1 cellular context compared by ENCODE assay signal in the genomic region with DNA sequence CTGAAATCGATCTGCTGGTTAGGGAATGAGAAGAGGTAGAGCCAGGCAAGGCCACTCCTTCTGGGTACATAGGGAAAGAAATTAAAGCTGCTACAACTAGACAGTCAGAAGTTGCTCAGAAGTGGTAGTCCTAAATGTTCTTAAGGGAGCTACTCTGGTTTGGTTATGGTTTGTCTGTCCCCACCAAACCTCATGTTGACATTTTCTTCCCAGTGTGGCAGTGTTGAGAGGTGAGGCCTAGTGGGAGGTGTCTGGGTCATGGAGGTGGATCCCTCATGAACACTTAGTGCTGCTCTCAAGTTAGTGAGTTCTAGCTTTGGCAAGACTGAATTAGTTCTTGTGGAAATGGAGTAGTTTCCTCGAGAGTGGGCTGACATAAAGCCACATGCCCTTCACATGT.
TF ChIP-seq lines count a peak whose summit lies in the region.

No MANE protein-coding gene starts in this region.

TF ChIP-seq in HepG2, 621 proteins besides CTCF, POLR2A, EP300 and RAD21:
- TF ChIP-seq, protein P1, sequence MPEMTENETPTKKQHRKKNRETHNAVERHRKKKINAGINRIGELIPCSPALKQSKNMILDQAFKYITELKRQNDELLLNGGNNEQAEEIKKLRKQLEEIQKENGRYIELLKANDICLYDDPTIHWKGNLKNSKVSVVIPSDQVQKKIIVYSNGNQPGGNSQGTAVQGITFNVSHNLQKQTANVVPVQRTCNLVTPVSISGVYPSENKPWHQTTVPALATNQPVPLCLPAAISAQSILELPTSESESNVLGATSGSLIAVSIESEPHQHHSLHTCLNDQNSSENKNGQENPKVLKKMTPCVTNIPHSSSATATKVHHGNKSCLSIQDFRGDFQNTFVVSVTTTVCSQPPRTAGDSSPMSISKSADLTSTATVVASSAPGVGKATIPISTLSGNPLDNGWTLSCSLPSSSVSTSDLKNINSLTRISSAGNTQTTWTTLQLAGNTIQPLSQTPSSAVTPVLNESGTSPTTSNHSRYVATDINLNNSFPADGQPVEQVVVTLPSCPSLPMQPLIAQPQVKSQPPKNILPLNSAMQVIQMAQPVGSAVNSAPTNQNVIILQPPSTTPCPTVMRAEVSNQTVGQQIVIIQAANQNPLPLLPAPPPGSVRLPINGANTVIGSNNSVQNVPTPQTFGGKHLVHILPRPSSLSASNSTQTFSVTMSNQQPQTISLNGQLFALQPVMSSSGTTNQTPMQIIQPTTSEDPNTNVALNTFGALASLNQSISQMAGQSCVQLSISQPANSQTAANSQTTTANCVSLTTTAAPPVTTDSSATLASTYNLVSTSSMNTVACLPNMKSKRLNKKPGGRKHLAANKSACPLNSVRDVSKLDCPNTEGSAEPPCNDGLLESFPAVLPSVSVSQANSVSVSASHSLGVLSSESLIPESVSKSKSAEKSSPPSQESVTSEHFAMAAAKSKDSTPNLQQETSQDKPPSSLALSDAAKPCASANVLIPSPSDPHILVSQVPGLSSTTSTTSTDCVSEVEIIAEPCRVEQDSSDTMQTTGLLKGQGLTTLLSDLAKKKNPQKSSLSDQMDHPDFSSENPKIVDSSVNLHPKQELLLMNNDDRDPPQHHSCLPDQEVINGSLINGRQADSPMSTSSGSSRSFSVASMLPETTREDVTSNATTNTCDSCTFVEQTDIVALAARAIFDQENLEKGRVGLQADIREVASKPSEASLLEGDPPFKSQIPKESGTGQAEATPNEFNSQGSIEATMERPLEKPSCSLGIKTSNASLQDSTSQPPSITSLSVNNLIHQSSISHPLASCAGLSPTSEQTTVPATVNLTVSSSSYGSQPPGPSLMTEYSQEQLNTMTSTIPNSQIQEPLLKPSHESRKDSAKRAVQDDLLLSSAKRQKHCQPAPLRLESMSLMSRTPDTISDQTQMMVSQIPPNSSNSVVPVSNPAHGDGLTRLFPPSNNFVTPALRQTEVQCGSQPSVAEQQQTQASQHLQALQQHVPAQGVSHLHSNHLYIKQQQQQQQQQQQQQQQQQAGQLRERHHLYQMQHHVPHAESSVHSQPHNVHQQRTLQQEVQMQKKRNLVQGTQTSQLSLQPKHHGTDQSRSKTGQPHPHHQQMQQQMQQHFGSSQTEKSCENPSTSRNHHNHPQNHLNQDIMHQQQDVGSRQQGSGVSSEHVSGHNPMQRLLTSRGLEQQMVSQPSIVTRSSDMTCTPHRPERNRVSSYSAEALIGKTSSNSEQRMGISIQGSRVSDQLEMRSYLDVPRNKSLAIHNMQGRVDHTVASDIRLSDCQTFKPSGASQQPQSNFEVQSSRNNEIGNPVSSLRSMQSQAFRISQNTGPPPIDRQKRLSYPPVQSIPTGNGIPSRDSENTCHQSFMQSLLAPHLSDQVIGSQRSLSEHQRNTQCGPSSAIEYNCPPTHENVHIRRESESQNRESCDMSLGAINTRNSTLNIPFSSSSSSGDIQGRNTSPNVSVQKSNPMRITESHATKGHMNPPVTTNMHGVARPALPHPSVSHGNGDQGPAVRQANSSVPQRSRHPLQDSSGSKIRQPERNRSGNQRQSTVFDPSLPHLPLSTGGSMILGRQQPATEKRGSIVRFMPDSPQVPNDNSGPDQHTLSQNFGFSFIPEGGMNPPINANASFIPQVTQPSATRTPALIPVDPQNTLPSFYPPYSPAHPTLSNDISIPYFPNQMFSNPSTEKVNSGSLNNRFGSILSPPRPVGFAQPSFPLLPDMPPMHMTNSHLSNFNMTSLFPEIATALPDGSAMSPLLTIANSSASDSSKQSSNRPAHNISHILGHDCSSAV (CRISPR knock-in tag; IDR thresholded peaks at IDR 0.05; ENCODE audit: borderline replicate concordance), result no peak
- TF ChIP-seq SRF (IDR thresholded peaks at IDR 0.05; ENCODE audit: low read depth, low read length), result no peak
- no peak for TF ChIP-seq BHLHE40 (IDR thresholded peaks at IDR 0.05; ENCODE audit: low read length)
- no peak for TF ChIP-seq FOXA1 (IDR thresholded peaks at IDR 0.05)
- TF ChIP-seq FOXA1 (CRISPR knock-in tag; IDR thresholded peaks at IDR 0.05), result no peak
- no peak for TF ChIP-seq KDM6A (CRISPR knock-in tag; IDR thresholded peaks at IDR 0.05; ENCODE audit: low read depth)
- TF ChIP-seq ZNF317 (CRISPR knock-in tag; IDR thresholded peaks at IDR 0.05), result no peak
- TF ChIP-seq U2AF2 (IDR thresholded peaks at IDR 0.05; ENCODE audit: low read depth, low read length), result no peak
- TF ChIP-seq ZFP41 (CRISPR knock-in tag; IDR thresholded peaks at IDR 0.05; ENCODE audit: borderline replicate concordance), result no peak
- TF ChIP-seq, protein P2, sequence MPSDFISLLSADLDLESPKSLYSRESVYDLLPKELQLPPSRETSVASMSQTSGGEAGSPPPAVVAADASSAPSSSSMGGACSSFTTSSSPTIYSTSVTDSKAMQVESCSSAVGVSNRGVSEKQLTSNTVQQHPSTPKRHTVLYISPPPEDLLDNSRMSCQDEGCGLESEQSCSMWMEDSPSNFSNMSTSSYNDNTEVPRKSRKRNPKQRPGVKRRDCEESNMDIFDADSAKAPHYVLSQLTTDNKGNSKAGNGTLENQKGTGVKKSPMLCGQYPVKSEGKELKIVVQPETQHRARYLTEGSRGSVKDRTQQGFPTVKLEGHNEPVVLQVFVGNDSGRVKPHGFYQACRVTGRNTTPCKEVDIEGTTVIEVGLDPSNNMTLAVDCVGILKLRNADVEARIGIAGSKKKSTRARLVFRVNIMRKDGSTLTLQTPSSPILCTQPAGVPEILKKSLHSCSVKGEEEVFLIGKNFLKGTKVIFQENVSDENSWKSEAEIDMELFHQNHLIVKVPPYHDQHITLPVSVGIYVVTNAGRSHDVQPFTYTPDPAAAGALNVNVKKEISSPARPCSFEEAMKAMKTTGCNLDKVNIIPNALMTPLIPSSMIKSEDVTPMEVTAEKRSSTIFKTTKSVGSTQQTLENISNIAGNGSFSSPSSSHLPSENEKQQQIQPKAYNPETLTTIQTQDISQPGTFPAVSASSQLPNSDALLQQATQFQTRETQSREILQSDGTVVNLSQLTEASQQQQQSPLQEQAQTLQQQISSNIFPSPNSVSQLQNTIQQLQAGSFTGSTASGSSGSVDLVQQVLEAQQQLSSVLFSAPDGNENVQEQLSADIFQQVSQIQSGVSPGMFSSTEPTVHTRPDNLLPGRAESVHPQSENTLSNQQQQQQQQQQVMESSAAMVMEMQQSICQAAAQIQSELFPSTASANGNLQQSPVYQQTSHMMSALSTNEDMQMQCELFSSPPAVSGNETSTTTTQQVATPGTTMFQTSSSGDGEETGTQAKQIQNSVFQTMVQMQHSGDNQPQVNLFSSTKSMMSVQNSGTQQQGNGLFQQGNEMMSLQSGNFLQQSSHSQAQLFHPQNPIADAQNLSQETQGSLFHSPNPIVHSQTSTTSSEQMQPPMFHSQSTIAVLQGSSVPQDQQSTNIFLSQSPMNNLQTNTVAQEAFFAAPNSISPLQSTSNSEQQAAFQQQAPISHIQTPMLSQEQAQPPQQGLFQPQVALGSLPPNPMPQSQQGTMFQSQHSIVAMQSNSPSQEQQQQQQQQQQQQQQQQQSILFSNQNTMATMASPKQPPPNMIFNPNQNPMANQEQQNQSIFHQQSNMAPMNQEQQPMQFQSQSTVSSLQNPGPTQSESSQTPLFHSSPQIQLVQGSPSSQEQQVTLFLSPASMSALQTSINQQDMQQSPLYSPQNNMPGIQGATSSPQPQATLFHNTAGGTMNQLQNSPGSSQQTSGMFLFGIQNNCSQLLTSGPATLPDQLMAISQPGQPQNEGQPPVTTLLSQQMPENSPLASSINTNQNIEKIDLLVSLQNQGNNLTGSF (CRISPR knock-in tag; IDR thresholded peaks at IDR 0.05), result no peak
- TF ChIP-seq ZBTB7B (CRISPR knock-in tag; IDR thresholded peaks at IDR 0.05), result no peak
- no peak for TF ChIP-seq BCL6 (CRISPR knock-in tag; IDR thresholded peaks at IDR 0.05)
- TF ChIP-seq, protein P3, sequence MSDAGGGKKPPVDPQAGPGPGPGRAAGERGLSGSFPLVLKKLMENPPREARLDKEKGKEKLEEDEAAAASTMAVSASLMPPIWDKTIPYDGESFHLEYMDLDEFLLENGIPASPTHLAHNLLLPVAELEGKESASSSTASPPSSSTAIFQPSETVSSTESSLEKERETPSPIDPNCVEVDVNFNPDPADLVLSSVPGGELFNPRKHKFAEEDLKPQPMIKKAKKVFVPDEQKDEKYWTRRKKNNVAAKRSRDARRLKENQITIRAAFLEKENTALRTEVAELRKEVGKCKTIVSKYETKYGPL (CRISPR knock-in tag; IDR thresholded peaks at IDR 0.05), result no peak
TF ChIP-seq in HepG2: peak in this region for 0.
